Comparison of ENCODE assay signal across 28 cellular contexts in genomic region chr19:44190020-44190419, GRCh38.
"Had no signal": no experiment of that assay in that cellular context is flagged by ENCODE, and none has a peak within 500 bp of the region (broad histone marks: within the 10 kb centered on the region; RNA-seq: fewer than 3 reads in every experiment).

No MANE protein-coding gene starts in this region.

- H3K4me3 ChIP-seq: ascending aorta, breast epithelium, cardiac muscle cell, coronary artery, dorsolateral prefrontal cortex, gastrocnemius medialis, heart left ventricle had no signal

- DNase-seq: activated CD4-positive, alpha-beta memory T cell treated with anti-CD3 and anti-CD28 coated beads, Interleukin-2, amount 10 ng/mL, durations not matched to agents 7 days and 5 days; activated CD4-positive, alpha-beta T cell treated with anti-CD3 and anti-CD28 coated beads for 1 hour; activated CD4-positive, alpha-beta T cell treated with anti-CD3 and anti-CD28 coated beads for 4 hours; activated CD4-positive, alpha-beta T cell treated with anti-CD3 and anti-CD28 coated beads, Interleukin-2, amount 10 ng/mL, durations not matched to agents 7 days and 5 days; activated CD4-positive, alpha-beta T cell treated with anti-CD3 and anti-CD28 coated beads, Interleukin-2, amount 50 U/mL, for 4 hours; activated CD8-positive, alpha-beta memory T cell treated with anti-CD3 and anti-CD28 coated beads, Interleukin-2, amount 50 U/mL, for 48 hours; activated gamma-delta T cell; activated naive CD4-positive, alpha-beta T cell; activated naive CD4-positive, alpha-beta T cell treated with anti-CD3 and anti-CD28 coated beads, Interleukin-2, amount 10 ng/mL, durations not matched to agents 7 days and 5 days; activated naive CD8-positive, alpha-beta T cell treated with anti-CD3 and anti-CD28 coated beads, Interleukin-2, amount 10 ng/mL, durations not matched to agents 7 days and 5 days; activated T-cell treated with anti-CD3 and anti-CD28 coated beads for 4 hours; activated T-cell treated with anti-CD3 and anti-CD28 coated beads, Interleukin-2, amount 50 U/mL, for 24 hours; activated T-cell treated with anti-CD3 and anti-CD28 coated beads, Interleukin-2, amount 50 U/mL, for 72 hours; central memory CD4-positive, alpha-beta T cell; cerebellar nuclear complex; dorsolateral prefrontal cortex; effector memory CD4-positive, alpha-beta T cell; endodermal cell; foreskin fibroblast; gastrocnemius medialis; glutamatergic neuron; heart left ventricle; T-helper 2 cell had no signal

- H3K27ac ChIP-seq: ascending aorta, breast epithelium, cardiac muscle cell, coronary artery, dorsolateral prefrontal cortex, gastrocnemius medialis, heart left ventricle, VCaP had no signal

- H3K36me3 ChIP-seq: ascending aorta, breast epithelium, cardiac muscle cell, gastrocnemius medialis, heart left ventricle had no signal

- H3K4me1 ChIP-seq: ascending aorta, breast epithelium, gastrocnemius medialis, heart left ventricle had no signal
